ENCODE assay signal across 8 cellular contexts in genomic region chr1:244836598-244836997, GRCh38. TPM values are rescaled to one million over a fixed set of nuclear protein-coding genes. Genes with fewer than 3 reads are reported as not detected.
DNase-seq lines count a peak whose midpoint lies in the region; ATAC-seq, FAIRE-seq and TF ChIP-seq lines count a peak whose summit lies in the region.

No MANE protein-coding gene starts in this region.

- peak overlapping the region; percentile 99 for H3K27ac ChIP-seq in effector memory CD4-positive, alpha-beta T cell (ENCODE audit: insufficient read depth, low read length, poor library complexity, severe bottlenecking)
- peak overlapping the region; percentile 100 for H3K27ac ChIP-seq in neural progenitor cell

- H3K27ac Mint-ChIP-seq in CD14-positive monocyte, result peak overlapping the region; percentile 3 to 99 (median 95)
- H3K27ac Mint-ChIP-seq in neural progenitor cell, result peak overlapping the region; percentile 95

- peaks cover 11% of the 10 kb centered on the region for H3K36me3 ChIP-seq in effector memory CD4-positive, alpha-beta T cell (ENCODE audit: control insufficient read depth, insufficient read depth, low read length)
- peaks cover 10% of the 10 kb centered on the region for H3K36me3 ChIP-seq in neural progenitor cell

- FAIRE-seq in GM12892 (lab: Jason Lieb, UNC), result no peak

- peaks cover 27% of the 10 kb centered on the region for H4K20me1 ChIP-seq in neural progenitor cell (ENCODE audit: low read depth)

- peak overlapping the region; percentile 92 to 93 for H3K4me3 Mint-ChIP-seq in CD14-positive monocyte
- H3K4me3 Mint-ChIP-seq in neural progenitor cell, result peak overlapping the region; percentile 92

- H3K79me2 ChIP-seq in neural progenitor cell (ENCODE audit: low read depth), result peaks cover 60% of the 10 kb centered on the region

- H3F3A ChIP-seq in neural progenitor cell (ENCODE audit: low read depth), result peaks cover 80% of the 10 kb centered on the region

- intact Hi-C loops in CD14-positive monocyte (cut with micrococcal nuclease), result loop anchor here (10.0 kb wide), 2 partner anchors 138 to 182 kb away; partner anchors contain the start of gene DESI2 (in 1 of the 2)

- TF ChIP-seq POLR2A in NB4 (IDR thresholded peaks at IDR 0.05; ENCODE audit: extremely low read depth, insufficient read length) (no peak), GM12892 (IDR thresholded peaks at IDR 0.05; ENCODE audit: low read depth, low read length) (no peak)

- peak overlapping the region; percentile 97 for H3K9ac ChIP-seq in neural progenitor cell

- H3K4me1 ChIP-seq in effector memory CD4-positive, alpha-beta T cell (ENCODE audit: control insufficient read depth, insufficient read depth, low read length, poor library complexity, severe bottlenecking), result peaks cover 10% of the 10 kb centered on the region
- H3K4me1 ChIP-seq in neural progenitor cell, result peaks cover 17% of the 10 kb centered on the region

- H3K36me3 Mint-ChIP-seq in CD14-positive monocyte (peaks cover 28 to 34% of the 10 kb centered on the region in 2 donors), neural progenitor cell (peaks cover 28% of the 10 kb centered on the region)

- H3K9me3 Mint-ChIP-seq in CD14-positive monocyte (no peaks in the 10 kb centered on the region), neural progenitor cell (no peaks in the 10 kb centered on the region)

- H3K4me3 ChIP-seq in NB4 (ENCODE audit: low read depth, low read length), result peak overlapping the region; percentile 96
- peak overlapping the region; percentile 91 for H3K4me3 ChIP-seq in effector memory CD4-positive, alpha-beta T cell (ENCODE audit: insufficient read depth, low read depth, low read length, poor library complexity, severe bottlenecking)
- peak overlapping the region; percentile 82 for H3K4me3 ChIP-seq in neural progenitor cell

- H3K27me3 Mint-ChIP-seq in CD14-positive monocyte (ENCODE audit: low read depth in 3 of 3), result no peaks in the 10 kb centered on the region
- H3K27me3 Mint-ChIP-seq in neural progenitor cell (ENCODE audit: insufficient read depth, low read depth), result peaks cover 8% of the 10 kb centered on the region

- ATAC-seq in GM18519 (IDR thresholded peaks at IDR 0.05; ENCODE audit: low FRiP score, unreplicated experiment), result no peak

- DNase-seq in CD14-positive monocyte (ENCODE audit: low spot score) (no peak), NB4 (ENCODE audit: low read depth) (no peak), neural progenitor cell (ENCODE audit: low spot score) (no peak), HuH-7.5 (ENCODE audit: low spot score) (no peak), SIG-M5 treated with dmso at 0.1 percent for 504 hours (lab: John Stamatoyannopoulos, UW; ENCODE audit: unreplicated experiment) (no peak), GM12892 (ENCODE audit: insufficient read length) (no peak)
- no peak for DNase-seq in effector memory CD4-positive, alpha-beta T cell

- no peaks in the 10 kb centered on the region for H3K9me3 ChIP-seq in effector memory CD4-positive, alpha-beta T cell (ENCODE audit: control insufficient read depth, low read length)
- no peaks in the 10 kb centered on the region for H3K9me3 ChIP-seq in neural progenitor cell (ENCODE audit: low read depth)

- H3K4me2 ChIP-seq in neural progenitor cell, result peak overlapping the region; percentile 85

- TF ChIP-seq CTCF in CD14-positive monocyte (IDR thresholded peaks at IDR 0.05) (no peak), NB4 (IDR thresholded peaks at IDR 0.05; ENCODE audit: low read depth, low read length) (no peak), neural progenitor cell (IDR thresholded peaks at IDR 0.05) (no peak)

- no peaks in the 10 kb centered on the region for H3K27me3 ChIP-seq in effector memory CD4-positive, alpha-beta T cell (replicated peaks; ENCODE audit: control insufficient read depth, insufficient read depth, low read length, poor library complexity, severe bottlenecking)
- H3K27me3 ChIP-seq in neural progenitor cell, result no peaks in the 10 kb centered on the region

- H2AFZ ChIP-seq in neural progenitor cell (replicated peaks), result no peak overlapping the region

- H3K4me1 Mint-ChIP-seq in CD14-positive monocyte (peaks cover 43% of the 10 kb centered on the region), neural progenitor cell (peaks cover 33% of the 10 kb centered on the region)

RNA-seq across cellular contexts. Expression of gene COX20, which starts 1.1 kb away (rescaled TPM):
- 10 to 100 TPM; 15.8 to 17.9 TPM for polyA plus RNA-seq in CD14-positive monocyte
- total RNA-seq in neural progenitor cell (ENCODE audit: low replicate concordance), result 24.0 and 81.6 TPM in 2 replicates
- polyA plus RNA-seq in GM12892 (2012; ENCODE audit: missing spikeins), result 76.7 TPM

RNA-seq across cellular contexts. Expression of gene HNRNPU, which starts 27.7 kb away (rescaled TPM):
- polyA plus RNA-seq in CD14-positive monocyte, result 100 to 1,000 TPM in 1 of 2 donors, 10 to 100 TPM in 1; 71.5 to 143 TPM
- 543 and 856 TPM in 2 replicates for total RNA-seq in neural progenitor cell (ENCODE audit: low replicate concordance)
- 224 TPM for polyA plus RNA-seq in GM12892 (2012; ENCODE audit: missing spikeins)
